Comparison of ENCODE assay signal across 8 cellular contexts in the genomic region with DNA sequence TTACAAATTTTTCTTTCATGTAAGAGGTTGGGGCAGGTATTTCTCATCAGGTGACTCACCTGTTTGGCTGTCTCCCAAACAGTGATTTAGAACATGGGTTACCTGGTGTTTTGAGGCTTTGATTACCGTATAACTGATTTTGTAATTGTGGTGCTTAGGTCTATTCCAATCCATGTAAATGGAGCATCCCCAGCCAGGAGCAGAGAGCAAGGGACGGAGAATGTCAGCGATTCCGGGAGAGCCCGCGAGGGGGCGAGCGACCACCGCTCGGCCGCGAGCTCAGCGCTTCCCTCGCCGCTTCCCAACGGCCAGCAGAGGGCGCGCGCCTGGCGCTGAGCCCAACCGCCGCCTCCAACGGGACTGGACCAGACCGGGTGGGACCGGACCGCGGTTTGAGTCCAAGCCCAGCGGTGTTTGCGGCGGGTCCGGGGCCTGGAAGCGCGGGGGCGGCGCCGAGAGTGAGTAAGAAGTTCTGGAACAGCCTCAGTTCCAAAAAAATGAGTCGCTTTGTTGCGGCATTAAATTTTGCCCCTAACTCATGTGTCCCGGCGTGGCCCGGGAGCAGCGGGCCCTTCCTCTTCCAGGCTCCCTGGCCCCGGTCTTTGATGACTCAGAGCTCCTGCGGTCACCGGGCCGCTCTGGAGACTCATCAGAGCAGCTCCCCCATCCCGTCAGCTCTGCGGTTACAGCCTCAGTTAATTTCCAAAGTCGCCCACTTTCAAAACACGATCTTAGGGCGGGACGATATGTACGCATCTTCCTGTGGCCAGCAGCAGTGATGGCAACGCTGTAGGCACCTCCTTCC. TPM values are rescaled to one million over a fixed set of nuclear protein-coding genes. Genes with fewer than 3 reads are reported as not detected.
A peak's percentile ranks its signal among the peaks of the same experiment; 100 is the strongest.
DNase-seq lines count a peak whose midpoint lies in the region; ATAC-seq and TF ChIP-seq lines count a peak whose summit lies in the region.
"Not testable (repeated sequence)": the region's sequence is repeated elsewhere in the genome, so short reads cannot be mapped to it uniquely, and the experiment has no call there.

No MANE protein-coding gene starts in this region.

- peak; percentile 32 for DNase-seq in GM06990 (ENCODE audit: extremely low read depth, insufficient read length)
- peak; percentile 8 for DNase-seq in NCI-H82 (lab: John Stamatoyannopoulos, UW)
- peak in 1 of 2 donors; percentile 5 for DNase-seq in activated T-cell treated with anti-CD3 and anti-CD28 coated beads, Interleukin-2, amount 50 U/mL, for 72 hours
- peak; percentile 5 to 45 for DNase-seq in erythroblast (lab: John Stamatoyannopoulos, UW)
- DNase-seq in memory B cell (ENCODE audit: low spot score in 2 of 2); stomach: not testable (repeated sequence)

- intact Hi-C loops in stomach (cut with DNase I; ENCODE audit: low total_unique reads), result not testable (repeated sequence)

- not testable (repeated sequence) for H3K4me3 ChIP-seq in GM06990 (replicated peaks; ENCODE audit: low read depth, low read length); stomach

- not testable (repeated sequence) for TF ChIP-seq EP300 in stomach (IDR thresholded peaks at IDR 0.05)

- peaks cover 0 to 12% (median 0%) of the 10 kb centered on the region in 4 donors for H3K4me1 ChIP-seq in stomach

- ATAC-seq in GM21526 (IDR thresholded peaks at IDR 0.05; ENCODE audit: low FRiP score, unreplicated experiment) (peak; percentile 54), HG03175 (IDR thresholded peaks at IDR 0.05; ENCODE audit: unreplicated experiment) (peak; percentile 63), memory B cell (ENCODE audit: low read depth) (peak; percentile 69)
- peak; percentile 70 to 75 for ATAC-seq in activated T-cell treated with anti-CD3 and anti-CD28 coated beads, Interleukin-2, amount 50 U/mL, for 72 hours (replicated peaks in 1 of 2)

- H3K36me3 Mint-ChIP-seq in activated T-cell treated with anti-CD3 and anti-CD28 coated beads, Interleukin-2, amount 50 U/mL, for 72 hours (ENCODE audit: insufficient read depth in 2 of 2); memory B cell: not testable (repeated sequence)

- H3K27ac Mint-ChIP-seq in activated T-cell treated with anti-CD3 and anti-CD28 coated beads, Interleukin-2, amount 50 U/mL, for 72 hours; memory B cell: not testable (repeated sequence)

- H3K27me3 Mint-ChIP-seq in activated T-cell treated with anti-CD3 and anti-CD28 coated beads, Interleukin-2, amount 50 U/mL, for 72 hours (ENCODE audit: low read depth); memory B cell: not testable (repeated sequence)

- not testable (repeated sequence) for H3K9me3 ChIP-seq in stomach

- H3K27ac ChIP-seq in stomach, result not testable (repeated sequence)

- not testable (repeated sequence) for H3K4me1 Mint-ChIP-seq in activated T-cell treated with anti-CD3 and anti-CD28 coated beads, Interleukin-2, amount 50 U/mL, for 72 hours (ENCODE audit: low read depth); memory B cell

- not testable (repeated sequence) for H3K36me3 ChIP-seq in GM06990 (ENCODE audit: control insufficient read depth, insufficient read depth, low read length); stomach

- not testable (repeated sequence) for H3K27me3 ChIP-seq in GM06990 (replicated peaks; ENCODE audit: control insufficient read depth, insufficient read depth, low read length); stomach

- not testable (repeated sequence) for H3K9me3 Mint-ChIP-seq in activated T-cell treated with anti-CD3 and anti-CD28 coated beads, Interleukin-2, amount 50 U/mL, for 72 hours; memory B cell

- TF ChIP-seq POLR2A in erythroblast (IDR thresholded peaks at IDR 0.05; ENCODE audit: low read length); stomach (IDR thresholded peaks at IDR 0.05): not testable (repeated sequence)

- WGBS in stomach, 5 donors, result 0 to 3% (median 1%) methylated on average over 1 to 6 of the region's 54 CpGs

- not testable (repeated sequence) for TF ChIP-seq CTCF in GM06990 (IDR thresholded peaks at IDR 0.05; ENCODE audit: insufficient read depth, low read length, poor library complexity, severe bottlenecking)
- peak in 4 of 7 experiments; percentile 43 to 79 (median 53) for TF ChIP-seq CTCF in stomach (IDR thresholded peaks at IDR 0.05)

- H3K4me3 Mint-ChIP-seq in activated T-cell treated with anti-CD3 and anti-CD28 coated beads, Interleukin-2, amount 50 U/mL, for 72 hours, result peak overlapping the region in 1 of 2 donors; percentile 50
- H3K4me3 Mint-ChIP-seq in memory B cell, result not testable (repeated sequence)

RNA-seq across cellular contexts. Expression of gene SLC31A2, which starts 37.9 kb away (rescaled TPM):
- 1 to 10 TPM; 3.9 to 4.2 TPM for total RNA-seq in activated T-cell treated with anti-CD3 and anti-CD28 coated beads, Interleukin-2, amount 50 U/mL, for 72 hours
- total RNA-seq in stomach, result 10 to 100 TPM in 2 of 5 donors, 1 to 10 TPM in 3; 1.2 to 19.6 (median 7.7) TPM
- polyA plus RNA-seq in stomach, result 1 to 10 TPM; 3.7 to 8.0 (median 5.0) TPM

RNA-seq across cellular contexts. Expression of gene ZFP37, which starts 56.4 kb away (rescaled TPM):
- total RNA-seq in activated T-cell treated with anti-CD3 and anti-CD28 coated beads, Interleukin-2, amount 50 U/mL, for 72 hours, result 1 to 10 TPM; 1.2 to 2.1 TPM
- total RNA-seq in stomach, result 1 to 10 TPM in 4 of 5 donors, under 1 TPM in 1; 0.72 to 3.8 (median 3.5) TPM
- under 1 TPM; 0.31 to 0.93 (median 0.62) TPM for polyA plus RNA-seq in stomach
